ENCODE assay signal across 10 cellular contexts in the genomic region with DNA sequence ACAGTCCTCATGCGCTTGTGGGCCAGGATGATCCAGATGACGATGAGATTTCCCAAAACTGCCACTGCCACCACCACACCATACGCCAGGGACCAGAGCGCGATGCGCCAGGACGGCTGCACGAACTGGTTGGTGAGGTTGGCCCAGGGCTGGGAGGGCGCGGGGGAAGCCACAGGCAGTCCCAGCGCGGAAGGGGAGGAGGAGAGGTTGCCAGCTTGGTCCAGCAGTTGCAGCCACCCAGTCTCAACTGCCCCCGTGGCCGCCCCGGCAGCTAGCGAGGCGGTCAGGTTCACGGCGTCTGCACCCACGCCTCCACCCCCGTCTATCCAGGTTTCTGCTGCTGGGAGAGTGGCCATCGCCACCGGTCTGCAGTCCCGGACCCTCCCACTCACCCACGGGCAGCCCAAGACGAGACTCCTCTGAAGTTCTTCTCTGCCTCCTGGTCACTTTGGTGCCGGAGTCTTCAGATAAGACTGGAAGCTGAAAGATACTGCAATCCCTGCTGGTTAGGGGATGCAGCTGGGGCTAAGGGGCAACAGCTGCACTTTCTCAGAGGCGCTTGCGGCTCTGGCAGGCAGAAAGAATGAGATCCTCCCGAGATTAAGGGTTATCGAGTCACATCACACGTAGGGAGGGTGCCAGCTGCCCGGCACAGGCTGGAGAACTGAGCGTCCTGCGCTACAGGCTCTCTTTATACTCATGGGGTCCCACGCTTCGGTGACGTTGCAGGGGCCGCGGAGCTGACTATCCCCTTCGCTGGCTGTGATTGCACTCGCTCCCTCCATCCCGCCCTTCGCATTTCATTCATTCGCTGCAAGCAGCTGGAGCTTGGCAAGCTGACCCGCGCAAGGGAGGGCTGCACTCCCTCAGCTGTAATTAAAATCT. TPM values are rescaled to one million over a fixed set of nuclear protein-coding genes. Genes with fewer than 3 reads are reported as not detected.
DNase-seq lines count a peak whose midpoint lies in the region; ATAC-seq, FAIRE-seq and TF ChIP-seq lines count a peak whose summit lies in the region.
"Had no signal": no experiment of that assay in that cellular context is flagged by ENCODE, and none has a peak within 500 bp of the region (broad histone marks: within the 10 kb centered on the region; RNA-seq: fewer than 3 reads in every experiment).

A gene with protein sequence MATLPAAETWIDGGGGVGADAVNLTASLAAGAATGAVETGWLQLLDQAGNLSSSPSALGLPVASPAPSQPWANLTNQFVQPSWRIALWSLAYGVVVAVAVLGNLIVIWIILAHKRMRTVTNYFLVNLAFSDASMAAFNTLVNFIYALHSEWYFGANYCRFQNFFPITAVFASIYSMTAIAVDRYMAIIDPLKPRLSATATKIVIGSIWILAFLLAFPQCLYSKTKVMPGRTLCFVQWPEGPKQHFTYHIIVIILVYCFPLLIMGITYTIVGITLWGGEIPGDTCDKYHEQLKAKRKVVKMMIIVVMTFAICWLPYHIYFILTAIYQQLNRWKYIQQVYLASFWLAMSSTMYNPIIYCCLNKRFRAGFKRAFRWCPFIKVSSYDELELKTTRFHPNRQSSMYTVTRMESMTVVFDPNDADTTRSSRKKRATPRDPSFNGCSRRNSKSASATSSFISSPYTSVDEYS (minus strand): TSS at position 666 of the 885 bp plus-strand sequence. CDS start 310 bp downstream, at position 356.

- H4K91ac ChIP-seq in H9 (ENCODE audit: insufficient read length, low read depth, low read length), result no peak within 1 kb of the TSS

- H3K4me3 Mint-ChIP-seq in H9 (peak within 1 kb of the TSS; percentile 72), astrocyte (ENCODE audit: unreplicated experiment) (peak within 1 kb of the TSS; percentile 81)

- H3K9me3 ChIP-seq in H9 (ENCODE audit: control insufficient read depth, low read depth, low read length) (no peaks in the 10 kb centered on the region), astrocyte (ENCODE audit: insufficient read depth, low read depth, low read length) (peaks cover 3% of the 10 kb centered on the region), kidney (ENCODE audit: control insufficient read depth in 1 of 2, low read length in 2 of 2) (no peaks in the 10 kb centered on the region), skeletal muscle tissue (ENCODE audit: control insufficient read depth in 3 of 3, low read length in 3 of 3) (no peaks in the 10 kb centered on the region), small intestine (ENCODE audit: control insufficient read depth, low read depth) (no peaks in the 10 kb centered on the region)

- no peak within 1 kb of the TSS for H2BK20ac ChIP-seq in H9 (ENCODE audit: low read depth, low read length, poor library complexity, severe bottlenecking)

- H3K4me3 ChIP-seq in astrocyte (ENCODE audit: insufficient read depth, low read depth, low read length) (peak within 1 kb of the TSS; percentile 37), kidney (ENCODE audit: low read length in 2 of 2) (no peak within 1 kb of the TSS), skeletal muscle tissue (ENCODE audit: low read length in 3 of 3) (peak within 1 kb of the TSS; percentile 27 to 50 (median 29)), small intestine (ENCODE audit: low read depth in 1 of 2, low read length in 2 of 2) (no peak within 1 kb of the TSS)

- H3K4me1 Mint-ChIP-seq in H9 (peaks cover 5% of the 10 kb centered on the region in 2 experiments; a peak in 3 of 4 replicates), astrocyte (ENCODE audit: low read depth, unreplicated experiment) (peaks cover 4% of the 10 kb centered on the region)

- H3K9me3 Mint-ChIP-seq in H9 (peaks cover 3% of the 10 kb centered on the region in 2 experiments; a peak in 3 of 5 replicates), astrocyte (ENCODE audit: unreplicated experiment) (peaks cover 4% of the 10 kb centered on the region)

- H3K79me2 ChIP-seq in H9 (ENCODE audit: insufficient read depth, low read length), result no peaks in the 10 kb centered on the region
- H3K79me2 ChIP-seq in astrocyte (ENCODE audit: insufficient read depth, low read length), result no peaks in the 10 kb centered on the region

- no peaks in the 10 kb centered on the region; the same call in 1 of the 2 replicates for H3K27me3 ChIP-seq in H9 (ENCODE audit: insufficient read depth, low read length)
- peaks cover 3% of the 10 kb centered on the region for H3K27me3 ChIP-seq in astrocyte (ENCODE audit: insufficient read depth, low read length)
- H3K27me3 ChIP-seq in skeletal muscle tissue (ENCODE audit: control insufficient read depth in 3 of 3, insufficient read depth in 3 of 3, low read length in 3 of 3), result peaks cover 10 to 15% (median 13%) of the 10 kb centered on the region in 3 donors
- H3K27me3 ChIP-seq in small intestine (ENCODE audit: control insufficient read depth in 2 of 2, insufficient read depth in 2 of 2, low read length in 2 of 2), result no peaks in the 10 kb centered on the region

- no CpG with 5 or more reads among the region's 47 CpGs for WGBS in H9 (ENCODE audit: extremely low coverage, insufficient read length, low lambda C conversion rate)
- WGBS in small intestine, 3 donors, result 6 to 17% (median 17%) methylated on average over 43 to 47 of the region's 47 CpGs

- H3K14ac ChIP-seq in H9 (ENCODE audit: insufficient read depth, low read length), result peak within 1 kb of the TSS; percentile 25; the same call in 1 of the 2 replicates

- H2AFZ ChIP-seq in H9 (ENCODE audit: low read length), result peak within 1 kb of the TSS; percentile 11
- peak within 1 kb of the TSS; percentile 78 for H2AFZ ChIP-seq in astrocyte (ENCODE audit: low read depth, low read length)

- H3K56ac ChIP-seq in H9 (ENCODE audit: insufficient read length, low read depth, low read length), result no peak within 1 kb of the TSS

- H3K36me3 ChIP-seq in astrocyte (ENCODE audit: insufficient read depth, low read length) (no peaks in the 10 kb centered on the region), kidney (ENCODE audit: control insufficient read depth in 1 of 2, insufficient read depth in 2 of 2, low read length in 2 of 2) (no peaks in the 10 kb centered on the region), skeletal muscle tissue (ENCODE audit: control insufficient read depth in 3 of 3, insufficient read depth in 3 of 3, low read length in 3 of 3) (no peaks in the 10 kb centered on the region), small intestine (ENCODE audit: control insufficient read depth in 2 of 2, insufficient read depth in 2 of 2, low read length in 2 of 2) (no peaks in the 10 kb centered on the region)

- no peak within 1 kb of the TSS for H2BK15ac ChIP-seq in H9 (ENCODE audit: low read depth, low read length)

- H3K4ac ChIP-seq in H9 (ENCODE audit: low read depth, low read length), result no peak within 1 kb of the TSS

- H3K27ac ChIP-seq in H9 (ENCODE audit: insufficient read length, low read depth, low read length) (no peak within 1 kb of the TSS), astrocyte (ENCODE audit: low read depth, low read length) (no peak within 1 kb of the TSS), kidney (ENCODE audit: low read depth in 2 of 2, low read length in 2 of 2) (no peak within 1 kb of the TSS), skeletal muscle tissue (ENCODE audit: low read depth, low read length) (no peak within 1 kb of the TSS), small intestine (ENCODE audit: low read depth in 1 of 2, low read length in 1 of 2) (no peak within 1 kb of the TSS)

- H3K23ac ChIP-seq in H9 (ENCODE audit: insufficient read length, low read depth, low read length), result no peak within 1 kb of the TSS

- H3K4me2 ChIP-seq in H9 (ENCODE audit: insufficient read depth, insufficient read length, low read length) (peak within 1 kb of the TSS; percentile 62), astrocyte (ENCODE audit: low read length) (peak within 1 kb of the TSS; percentile 83)

- no peaks in the 10 kb centered on the region for H3K23me2 ChIP-seq in H9 (ENCODE audit: insufficient read length, low read depth, low read length, poor library complexity, severe bottlenecking)

- H4K8ac ChIP-seq in H9 (replicated peaks; ENCODE audit: insufficient read length, low read depth, low read length), result no peak within 1 kb of the TSS

- ATAC-seq in HG02970 (IDR thresholded peaks at IDR 0.05; ENCODE audit: low FRiP score, unreplicated experiment) (no peak), HG02870 (IDR thresholded peaks at IDR 0.05; ENCODE audit: unreplicated experiment) (no peak)

- H4K20me1 ChIP-seq in H9 (ENCODE audit: control insufficient read depth, insufficient read depth, insufficient read length), result no peaks in the 10 kb centered on the region
- no peaks in the 10 kb centered on the region for H4K20me1 ChIP-seq in astrocyte (ENCODE audit: insufficient read depth, low read length)

- H4K5ac ChIP-seq in H9 (ENCODE audit: insufficient read length, low read depth, low read length), result no peak within 1 kb of the TSS

- intact Hi-C loops in kidney (cut with DNase I), result no loop called here

- no peak within 1 kb of the TSS for H2BK5ac ChIP-seq in H9 (ENCODE audit: insufficient read length, low read length)

- peaks cover 0 to 3% (median 0%) of the 10 kb centered on the region in 3 experiments; a peak in 3 of 7 replicates for H3K36me3 Mint-ChIP-seq in H9 (ENCODE audit: insufficient read depth in 1 of 3, low read depth in 3 of 3)
- no peaks in the 10 kb centered on the region for H3K36me3 Mint-ChIP-seq in astrocyte (ENCODE audit: low read depth, unreplicated experiment)

- no peak within 1 kb of the TSS for H2BK120ac ChIP-seq in H9 (ENCODE audit: low read depth, low read length, poor library complexity, severe bottlenecking)

- FAIRE-seq in astrocyte (lab: Jason Lieb, UNC) (no peak), kidney (lab: Jason Lieb, UNC) (no peak), small intestine (lab: Jason Lieb, UNC) (no peak)
- FAIRE-seq: islet of Langerhans had no signal

- TF ChIP-seq CTCF in H9 (conservative IDR thresholded peaks at IDR 0.05), result no peak
- TF ChIP-seq CTCF in astrocyte (IDR thresholded peaks at IDR 0.05; ENCODE audit: insufficient read depth, low read depth, low read length), result no peak
- no peak for TF ChIP-seq CTCF in kidney (IDR thresholded peaks at IDR 0.05; ENCODE audit: borderline replicate concordance, extremely low read depth, insufficient read depth)

- H3K27ac Mint-ChIP-seq in H9 (no peak within 1 kb of the TSS), astrocyte (ENCODE audit: unreplicated experiment) (no peak within 1 kb of the TSS)

- no peak within 1 kb of the TSS for H3T11ph ChIP-seq in H9 (ENCODE audit: low read length)

- DNase-seq in H9 (peak; percentile 75), astrocyte (ENCODE audit: low read depth) (no peak), kidney (peak; percentile 67), SKM-1 (lab: John Stamatoyannopoulos, UW; ENCODE audit: unreplicated experiment) (no peak), small intestine (no peak)
- DNase-seq: central memory CD4-positive, alpha-beta T cell had no signal

- no peaks in the 10 kb centered on the region for H3K79me1 ChIP-seq in H9 (ENCODE audit: insufficient read depth, low read depth, low read length, poor library complexity, severe bottlenecking)

- peak within 1 kb of the TSS; percentile 1 for H3K9ac ChIP-seq in H9 (ENCODE audit: extremely low read depth, insufficient read length, low read length)
- no peak within 1 kb of the TSS for H3K9ac ChIP-seq in astrocyte (ENCODE audit: low read length)
- H3K9ac ChIP-seq in kidney (ENCODE audit: low read length in 2 of 2), result no peak within 1 kb of the TSS
- no peak within 1 kb of the TSS for H3K9ac ChIP-seq in skeletal muscle tissue (ENCODE audit: low read depth in 1 of 3, low read length in 3 of 3)

- H3K18ac ChIP-seq in H9 (ENCODE audit: insufficient read length, low read depth, low read length), result no peak within 1 kb of the TSS

- H2BK12ac ChIP-seq in H9 (ENCODE audit: insufficient read length, low read depth, low read length), result no peak within 1 kb of the TSS

- H3K27me3 Mint-ChIP-seq in H9 (ENCODE audit: low read depth), result peaks cover 31% of the 10 kb centered on the region
- H3K27me3 Mint-ChIP-seq in astrocyte (ENCODE audit: low read depth, unreplicated experiment), result peaks cover 27% of the 10 kb centered on the region

- no peak within 1 kb of the TSS for H2AK5ac ChIP-seq in H9 (ENCODE audit: insufficient read length, low read length)

- no peaks in the 10 kb centered on the region for H3K4me1 ChIP-seq in H9 (ENCODE audit: insufficient read depth, low read length)
- no peaks in the 10 kb centered on the region for H3K4me1 ChIP-seq in astrocyte (ENCODE audit: insufficient read depth, low read length)
- no peaks in the 10 kb centered on the region for H3K4me1 ChIP-seq in kidney (ENCODE audit: control insufficient read depth in 1 of 2, insufficient read depth in 1 of 2, low read depth in 1 of 2, low read length in 2 of 2)
- peaks cover 0 to 9% (median 7%) of the 10 kb centered on the region in 3 donors for H3K4me1 ChIP-seq in skeletal muscle tissue (ENCODE audit: control insufficient read depth in 3 of 3, insufficient read depth in 3 of 3, low read length in 3 of 3)
- H3K4me1 ChIP-seq in small intestine (ENCODE audit: control insufficient read depth in 2 of 2, insufficient read depth in 1 of 2, low read depth in 1 of 2, low read length in 1 of 2), result no peaks in the 10 kb centered on the region

RNA-seq across cellular contexts. Expression of the gene that starts here (rescaled TPM):
- total RNA-seq in H9 (2021), result 0.44 and 0.53 TPM in 2 replicates
- 0.05 TPM in 2 replicates for total RNA-seq in astrocyte
- total RNA-seq in kidney, result not detected
- polyA plus RNA-seq in kidney (ENCODE audit: insufficient read depth, low read depth, low replicate concordance), result 0.19 TPM
- 4.2 TPM for total RNA-seq in skeletal muscle tissue
- not detected for polyA plus RNA-seq in small intestine

Comparison
In these comparisons a context has a peak if more than half of its experiments do, and no peak if none do; other contexts are left out.
1. Peak in DNase-seq, H3K9ac ChIP-seq and H3K4me2 ChIP-seq in H9; RNA of the gene not detected or under 1 TPM.
2. Peak in DNase-seq in kidney; RNA of the gene not detected or under 1 TPM.
3. H3K4me3 ChIP-seq: peak in astrocyte (single experiment) and skeletal muscle tissue (3 of 3); none in kidney (0 of 2) and small intestine (0 of 2).